ENCODE assay signal across 8 cellular contexts in the genomic region with DNA sequence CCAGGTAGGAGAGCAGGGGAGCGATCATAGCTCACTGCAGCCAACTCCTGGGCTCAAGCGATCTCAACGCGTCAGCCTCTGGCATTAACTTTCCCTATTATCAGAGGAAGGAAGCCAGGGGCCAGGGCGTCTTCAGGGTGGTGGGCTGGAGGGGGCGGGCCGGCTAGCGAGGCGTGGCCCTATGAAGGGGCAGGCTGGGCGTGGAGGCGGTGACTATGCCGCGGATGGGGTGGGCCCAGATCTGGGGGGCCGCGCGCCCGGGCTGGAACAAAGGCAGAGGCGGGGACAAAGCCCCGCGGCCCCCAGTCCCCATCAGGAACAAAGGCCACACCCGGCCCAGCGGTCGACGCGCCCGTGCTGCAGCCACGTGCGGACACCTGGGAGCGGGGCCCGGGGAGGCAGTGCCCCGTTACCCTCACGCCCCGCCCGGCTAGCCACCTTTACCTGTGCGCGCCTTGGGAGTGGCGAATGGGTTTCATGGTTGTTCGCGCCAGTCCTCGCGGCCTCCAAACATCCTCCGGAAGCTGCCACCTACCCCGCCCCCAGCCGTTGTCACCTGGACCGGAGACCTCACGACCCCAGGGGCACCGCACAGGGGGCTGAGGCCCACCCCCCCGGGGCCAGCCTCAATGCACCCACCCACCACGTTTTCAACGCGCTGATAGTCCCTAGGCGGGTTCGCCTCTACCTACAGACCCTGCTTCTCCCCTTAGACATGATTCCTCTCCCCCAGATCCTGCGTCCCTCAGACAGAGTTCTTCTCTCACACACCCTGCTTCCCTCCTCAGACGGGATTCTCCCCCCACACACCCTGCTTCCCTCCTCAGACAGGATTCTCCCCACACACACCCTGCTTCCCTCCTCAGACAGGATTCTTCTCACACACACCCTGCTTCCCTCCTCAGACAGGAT. TPM values are rescaled to one million over a fixed set of nuclear protein-coding genes. Genes with fewer than 3 reads are reported as not detected.
DNase-seq lines count a peak whose midpoint lies in the region; ATAC-seq and TF ChIP-seq lines count a peak whose summit lies in the region.

No MANE protein-coding gene starts in this region.

- H3K9me3 ChIP-seq in gastroesophageal sphincter: no peaks in the 10 kb centered on the region

- POLR2A ChIA-PET in activated B cell treated with CpG ODN at 0.5 μM for 24 hours (lab: Charles Lee): interaction anchor here (1.8 kb wide), 1 partner anchor 18 kb away, joined by 13 read pairs; a partner anchor contains a TSS

- H3K27ac ChIP-seq in gastroesophageal sphincter: peak overlapping the region in 1 of 4 donors; percentile 37
- no peak overlapping the region for H3K27ac ChIP-seq in rectal smooth muscle tissue (ENCODE audit: low read depth, low read length)

- H3K4me3 ChIP-seq in gastroesophageal sphincter: peak overlapping the region in 1 of 2 donors; percentile 40
- peak overlapping the region; percentile 1 for H3K4me3 ChIP-seq in rectal smooth muscle tissue (ENCODE audit: low read length)

- H3K36me3 ChIP-seq in gastroesophageal sphincter (no peaks in the 10 kb centered on the region), rectal smooth muscle tissue (ENCODE audit: control insufficient read depth, insufficient read depth, low read length) (no peaks in the 10 kb centered on the region)

- CTCF ChIA-PET in activated B cell treated with CpG ODN at 0.5 μM for 24 hours (lab: Charles Lee): no interaction called here

- no peaks in the 10 kb centered on the region for H3K9me3 Mint-ChIP-seq in activated B cell treated with CpG ODN at 0.5 μM for 24 hours

- intact Hi-C loops in activated B cell treated with CpG ODN at 0.5 μM for 24 hours (cut with micrococcal nuclease): no loop called here

- no peak overlapping the region for H3K9ac ChIP-seq in rectal smooth muscle tissue (ENCODE audit: low read length)

- 0 to 10% methylated on average over 1 to 7 of the region's 55 CpGs for WGBS in gastroesophageal sphincter (ENCODE audit: low coverage in 1 of 2), 2 donors

- no peaks in the 10 kb centered on the region for H3K36me3 Mint-ChIP-seq in activated B cell treated with CpG ODN at 0.5 μM for 24 hours (ENCODE audit: low read depth)

- no peak overlapping the region for H3K27ac Mint-ChIP-seq in activated B cell treated with CpG ODN at 0.5 μM for 24 hours

- H3K27me3 Mint-ChIP-seq in activated B cell treated with CpG ODN at 0.5 μM for 24 hours: peaks cover 15% of the 10 kb centered on the region

- peak; percentile 62 for ATAC-seq in activated B cell treated with CpG ODN at 0.5 μM for 24 hours (ENCODE audit: low read depth)
- ATAC-seq in gastroesophageal sphincter: peak; percentile 31
- no peak for ATAC-seq in HG02938 (IDR thresholded peaks at IDR 0.05; ENCODE audit: unreplicated experiment)

- no peak for TF ChIP-seq POLR2A in gastroesophageal sphincter (IDR thresholded peaks at IDR 0.05)

- TF ChIP-seq CTCF in activated B cell treated with CpG ODN at 0.5 μM for 24 hours (IDR thresholded peaks at IDR 0.05): no peak
- TF ChIP-seq CTCF in gastroesophageal sphincter (IDR thresholded peaks at IDR 0.05): no peak

- peaks cover 8% of the 10 kb centered on the region for H3K4me1 Mint-ChIP-seq in activated B cell treated with CpG ODN at 0.5 μM for 24 hours

- peak overlapping the region; percentile 57 for H3K4me3 Mint-ChIP-seq in activated B cell treated with CpG ODN at 0.5 μM for 24 hours

- DNase-seq in activated CD4-positive, alpha-beta T cell treated with anti-CD3 and anti-CD28 coated beads for 48 hours: peak; percentile 59
- no peak for DNase-seq in activated CD4-positive, alpha-beta T cell treated with anti-CD3 and anti-CD28 coated beads, Interleukin-2, amount 50 U/mL, for 1 hour
- no peak for DNase-seq in activated B cell treated with CpG ODN at 0.5 μM for 24 hours
- DNase-seq in glomerular visceral epithelial cell (ENCODE audit: extremely low spot score): no peak
- no peak for DNase-seq in NCI-H2196 treated with DMSO at 0.1 percent for 48 hours (lab: John Stamatoyannopoulos, UW; ENCODE audit: unreplicated experiment)

- no peak for TF ChIP-seq EP300 in gastroesophageal sphincter (IDR thresholded peaks at IDR 0.05)

- H3K4me1 ChIP-seq in gastroesophageal sphincter (peaks cover 0 to 15% (median 5%) of the 10 kb centered on the region in 3 donors), rectal smooth muscle tissue (ENCODE audit: control insufficient read depth, insufficient read depth, low read length) (no peaks in the 10 kb centered on the region)

- H3K27me3 ChIP-seq in gastroesophageal sphincter (peaks cover 44% of the 10 kb centered on the region), rectal smooth muscle tissue (ENCODE audit: control insufficient read depth, insufficient read depth, low read length) (no peaks in the 10 kb centered on the region)

RNA-seq across cellular contexts. Expression of a gene that starts 5.4 kb away (rescaled TPM):
- total RNA-seq in activated B cell treated with CpG ODN at 0.5 μM for 24 hours (380 and 407 TPM in 2 replicates), gastroesophageal sphincter (100 to 1,000 TPM; 171 to 274 (median 196) TPM)

RNA-seq across cellular contexts. Expression of a gene that starts 16.4 kb away (rescaled TPM):
- 95.6 and 96.3 TPM in 2 replicates for total RNA-seq in activated B cell treated with CpG ODN at 0.5 μM for 24 hours
- total RNA-seq in gastroesophageal sphincter: 100 to 1,000 TPM in 3 of 4 donors, 10 to 100 TPM in 1; 100.0 to 155 (median 126) TPM

RNA-seq across cellular contexts. Expression of a gene that starts 18.9 kb away (rescaled TPM):
- total RNA-seq in activated B cell treated with CpG ODN at 0.5 μM for 24 hours (18.0 and 20.2 TPM in 2 replicates), gastroesophageal sphincter (10 to 100 TPM in 3 of 4 donors, 1 to 10 TPM in 1; 9.8 to 14.0 (median 13.4) TPM)

RNA-seq across cellular contexts. Expression of a gene that starts 19.9 kb away (rescaled TPM):
- total RNA-seq in activated B cell treated with CpG ODN at 0.5 μM for 24 hours (55.1 and 66.7 TPM in 2 replicates), gastroesophageal sphincter (10 to 100 TPM; 28.1 to 43.6 (median 37.8) TPM)

RNA-seq across cellular contexts. Expression of a gene that starts 26.7 kb away (rescaled TPM):
- 8.0 and 10.2 TPM in 2 replicates for total RNA-seq in activated B cell treated with CpG ODN at 0.5 μM for 24 hours
- 1 to 10 TPM; 2.6 to 7.4 (median 5.5) TPM for total RNA-seq in gastroesophageal sphincter
